34 cellular contexts compared by ENCODE assay signal in the genomic region with DNA sequence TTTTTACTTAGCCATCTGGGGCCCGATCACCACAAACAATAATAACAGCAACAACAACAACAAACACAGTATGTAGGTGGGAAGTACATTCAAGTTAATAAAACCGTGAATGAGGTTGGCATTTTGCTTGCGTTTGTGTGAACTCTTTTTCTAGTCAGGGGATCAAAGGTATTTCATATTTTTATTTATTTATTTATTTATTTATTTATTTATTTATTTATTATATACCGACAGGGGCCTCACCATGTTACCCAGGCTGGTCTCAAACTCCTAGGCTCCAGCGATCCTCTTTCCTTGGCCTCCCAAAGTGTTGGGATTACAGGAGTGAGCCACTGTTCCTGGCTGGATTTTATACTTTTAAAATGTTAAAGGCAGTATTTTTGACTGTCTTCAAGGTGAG.
DNase-seq lines count a peak whose midpoint lies in the region; ATAC-seq, FAIRE-seq and TF ChIP-seq lines count a peak whose summit lies in the region.
"Had no signal": no experiment of that assay in that cellular context is flagged by ENCODE, and none has a peak within 500 bp of the region (broad histone marks: within the 10 kb centered on the region; RNA-seq: fewer than 3 reads in every experiment).

No MANE protein-coding gene starts in this region.

- no peaks in the 10 kb centered on the region for H3K27me3 ChIP-seq in pancreas
- H3K27me3 ChIP-seq: BE2C; BLaER1; BLaER1 treated with 17β-estradiol and CSF1 and Interleukin-3, amounts not matched to agents 10 nM and 100 nM had no signal

- no peaks in the 10 kb centered on the region for H3K9me3 Mint-ChIP-seq in osteocyte (ENCODE audit: unreplicated experiment)
- H3K9me3 Mint-ChIP-seq in stimulated activated naive B cell treated with anti-CD40 and anti-IgM and Interleukin-4, amounts not matched to agents 10 μg/mL and 1 μg/mL and 100 μg/mL, for 72 hours = no peaks in the 10 kb centered on the region
- H3K9me3 Mint-ChIP-seq: CD4-positive, alpha-beta memory T cell; CD4-positive, alpha-beta T cell; CD8-positive, alpha-beta memory T cell; CD8-positive, alpha-beta T cell had no signal

- H3K4me3 ChIP-seq in A549 (no peak overlapping the region), HEK293 (ENCODE audit: low read depth, low read length) (no peak overlapping the region), pancreas (no peak overlapping the region)
- H3K4me3 ChIP-seq: BLaER1; BLaER1 treated with 17β-estradiol and CSF1 and Interleukin-3, amounts not matched to agents 10 nM and 100 nM had no signal

- no peak overlapping the region for H3K4me2 ChIP-seq in A549
- H3K4me2 ChIP-seq: BLaER1; BLaER1 treated with 17β-estradiol and CSF1 and Interleukin-3, amounts not matched to agents 10 nM and 100 nM had no signal

- TF ChIP-seq CTCF in A549 (IDR thresholded peaks at IDR 0.05) = no peak
- no peak for TF ChIP-seq CTCF in HEK293 (tag by site-specific recombination; IDR thresholded peaks at IDR 0.05)
- TF ChIP-seq CTCF in osteocyte (IDR thresholded peaks at IDR 0.05) = no peak
- TF ChIP-seq CTCF in pancreas (IDR thresholded peaks at IDR 0.05) = no peak
- TF ChIP-seq CTCF in GM10248 (IDR thresholded peaks at IDR 0.05; ENCODE audit: control extremely low read depth, extremely low read depth, low read depth, missing control alignments) = no peak

- intact Hi-C loops in pancreas (cut with DNase I) = no loop called here

- FAIRE-seq in A549 (lab: Jason Lieb, UNC) (no peak), pancreas (lab: Jason Lieb, UNC) (no peak)
- FAIRE-seq: A204.1, D721Med had no signal

- H3K36me3 ChIP-seq in HEK293 (ENCODE audit: control insufficient read depth in 2 of 2, insufficient read depth in 1 of 2, low read length in 2 of 2) (no peaks in the 10 kb centered on the region), pancreas (no peaks in the 10 kb centered on the region)
- H3K36me3 ChIP-seq: BE2C; BLaER1; BLaER1 treated with 17β-estradiol and CSF1 and Interleukin-3, amounts not matched to agents 10 nM and 100 nM had no signal

- TF ChIP-seq RAD21 in A549 (conservative IDR thresholded peaks at IDR 0.05 in 1 of 2, IDR thresholded peaks at IDR 0.05 in 1 of 2) = no peak

- H3K27me3 Mint-ChIP-seq in osteocyte (ENCODE audit: unreplicated experiment) = no peaks in the 10 kb centered on the region
- H3K27me3 Mint-ChIP-seq in stimulated activated naive B cell treated with anti-CD40 and anti-IgM and Interleukin-4, amounts not matched to agents 10 μg/mL and 1 μg/mL and 100 μg/mL, for 72 hours = peaks cover 0 to 6% of the 10 kb centered on the region in 2 donors
- H3K27me3 Mint-ChIP-seq: B cell; CD4-positive, alpha-beta T cell had no signal

- H3K4me3 Mint-ChIP-seq in osteocyte (ENCODE audit: unreplicated experiment) = no peak overlapping the region
- no peak overlapping the region for H3K4me3 Mint-ChIP-seq in stimulated activated naive B cell treated with anti-CD40 and anti-IgM and Interleukin-4, amounts not matched to agents 10 μg/mL and 1 μg/mL and 100 μg/mL, for 72 hours
- H3K4me3 Mint-ChIP-seq: B cell; CD14-positive monocyte; CD4-positive, alpha-beta memory T cell; CD4-positive, alpha-beta T cell; CD4-positive, CD25-positive, alpha-beta regulatory T cell; CD8-positive, alpha-beta memory T cell; CD8-positive, alpha-beta T cell had no signal

- peak overlapping the region; percentile 1 for H3K27ac Mint-ChIP-seq in osteocyte (ENCODE audit: unreplicated experiment)
- H3K27ac Mint-ChIP-seq in stimulated activated naive B cell treated with anti-CD40 and anti-IgM and Interleukin-4, amounts not matched to agents 10 μg/mL and 1 μg/mL and 100 μg/mL, for 72 hours = peak overlapping the region; percentile 32
- H3K27ac Mint-ChIP-seq: B cell; CD14-positive monocyte; CD4-positive, alpha-beta memory T cell; CD4-positive, alpha-beta T cell; CD4-positive, CD25-positive, alpha-beta regulatory T cell; CD8-positive, alpha-beta memory T cell; CD8-positive, alpha-beta T cell had no signal

- CTCF ChIA-PET in A549 (lab: Yijun Ruan, JAX) = no interaction called here
- CTCF ChIA-PET in HEK293 (lab: Yijun Ruan, JAX) = interaction anchor here (0.6 kb wide), 1 partner anchor 139 kb away, joined by 3 read pairs; no protein-coding TSS in a partner anchor
- CTCF ChIA-PET in GM10248 (lab: Yijun Ruan, JAX) = interaction anchor here (1.3 kb wide), 1 partner anchor 8 kb away, joined by 3 read pairs; no protein-coding TSS in a partner anchor

- TF ChIP-seq EP300 in A549 (IDR thresholded peaks at IDR 0.05) = no peak

- no peaks in the 10 kb centered on the region for H3K4me1 ChIP-seq in A549
- peaks cover 5% of the 10 kb centered on the region; the same call in 1 of the 2 replicates for H3K4me1 ChIP-seq in HEK293 (ENCODE audit: control insufficient read depth, insufficient read depth, low read length)
- H3K4me1 ChIP-seq in pancreas = no peaks in the 10 kb centered on the region
- H3K4me1 ChIP-seq: BE2C; BLaER1; BLaER1 treated with 17β-estradiol and CSF1 and Interleukin-3, amounts not matched to agents 10 nM and 100 nM had no signal

- no peak for ATAC-seq in A549
- no peak for ATAC-seq in stimulated activated naive B cell treated with anti-CD40 and anti-IgM and Interleukin-4, amounts not matched to agents 10 μg/mL and 1 μg/mL and 100 μg/mL, for 72 hours (replicated peaks)
- no peak for ATAC-seq in pancreas
- ATAC-seq: CD8-positive, alpha-beta T cell had no signal

- peaks cover 8% of the 10 kb centered on the region for H3K4me1 Mint-ChIP-seq in osteocyte (ENCODE audit: unreplicated experiment)
- H3K4me1 Mint-ChIP-seq in stimulated activated naive B cell treated with anti-CD40 and anti-IgM and Interleukin-4, amounts not matched to agents 10 μg/mL and 1 μg/mL and 100 μg/mL, for 72 hours = peaks cover 0 to 5% of the 10 kb centered on the region in 2 donors
- H3K4me1 Mint-ChIP-seq: B cell; CD4-positive, CD25-positive, alpha-beta regulatory T cell; CD8-positive, alpha-beta memory T cell had no signal

- H3K9me3 ChIP-seq in A549 = no peaks in the 10 kb centered on the region
- no peaks in the 10 kb centered on the region for H3K9me3 ChIP-seq in HEK293 (ENCODE audit: control insufficient read depth, insufficient read depth, low read depth, low read length)
- no peaks in the 10 kb centered on the region for H3K9me3 ChIP-seq in pancreas
- H3K9me3 ChIP-seq: BE2C, Caco-2 had no signal

- WGBS in A549 (ENCODE audit: missing lambda C conversion rate) = 85% methylated on average over 5 of the region's 5 CpGs
- WGBS in pancreas, 2 donors = 92 to 99% methylated on average over 5 of the region's 5 CpGs

- DNase-seq in A549 (ENCODE audit: low read depth in 1 of 2, low spot score in 1 of 2) = no peak
- DNase-seq in osteocyte (ENCODE audit: extremely low spot score, unreplicated experiment) = no peak
- no peak for DNase-seq in stimulated activated naive B cell treated with anti-CD40 and anti-IgM and Interleukin-4, amounts not matched to agents 10 μg/mL and 1 μg/mL and 100 μg/mL, for 72 hours
- DNase-seq in pancreas = no peak
- no peak for DNase-seq in stimulated activated CD4-positive, alpha-beta T cell treated with anti-CD3 and anti-CD28 coated beads, Interleukin-15, amount 100 ng/mL, for 24 hours
- no peak for DNase-seq in GM10248 (ENCODE audit: extremely low spot score)
- DNase-seq in activated naive CD4-positive, alpha-beta T cell treated with anti-CD3 and anti-CD28 coated beads, Interleukin-2, amount 50 U/mL, for 16 hours = no peak
- DNase-seq: 8988T; ACHN; AML-193; BE2C; Caco-2; Calu3; CD4-positive, alpha-beta memory T cell; CD4-positive, alpha-beta T cell; CD4-positive, CD25-positive, alpha-beta regulatory T cell; CD8-positive, alpha-beta memory T cell; CD8-positive, alpha-beta T cell; DMS 273 treated with DMSO at 0.1 percent for 48 hours; DMS153; DMS53; DMS79; DMS79 treated with DMSO at 0.1 percent for 48 hours; DND-41; EL had no signal

- no peak overlapping the region for H3K27ac ChIP-seq in A549
- no peak overlapping the region for H3K27ac ChIP-seq in HEK293 (ENCODE audit: extremely low read depth, low read depth, low read length)
- no peak overlapping the region for H3K27ac ChIP-seq in pancreas
- H3K27ac ChIP-seq: 22Rv1; BLaER1; BLaER1 treated with 17β-estradiol and CSF1 and Interleukin-3, amounts not matched to agents 10 nM and 100 nM; C4-2B had no signal

- POLR2A ChIA-PET in A549 (lab: Yijun Ruan, JAX) (no interaction called here), HEK293 (lab: Yijun Ruan, JAX) (no interaction called here), GM10248 (lab: Yijun Ruan, JAX) (no interaction called here)

- no peaks in the 10 kb centered on the region for H3K36me3 Mint-ChIP-seq in osteocyte (ENCODE audit: unreplicated experiment)
- H3K36me3 Mint-ChIP-seq in stimulated activated naive B cell treated with anti-CD40 and anti-IgM and Interleukin-4, amounts not matched to agents 10 μg/mL and 1 μg/mL and 100 μg/mL, for 72 hours = no peaks in the 10 kb centered on the region
- H3K36me3 Mint-ChIP-seq: CD14-positive monocyte; CD4-positive, alpha-beta memory T cell; CD4-positive, CD25-positive, alpha-beta regulatory T cell; CD8-positive, alpha-beta memory T cell; CD8-positive, alpha-beta T cell had no signal

- TF ChIP-seq POLR2A in A549 (IDR thresholded peaks at IDR 0.05; ENCODE audit: low read length) = no peak

TF ChIP-seq in A549, 52 proteins besides CTCF, POLR2A, EP300 and RAD21 (continues in another document):
- TF ChIP-seq ZC3H11A (IDR thresholded peaks at IDR 0.05) = peak; percentile 10; the same call in 1 of the 2 replicates
- TF ChIP-seq, protein P1, sequence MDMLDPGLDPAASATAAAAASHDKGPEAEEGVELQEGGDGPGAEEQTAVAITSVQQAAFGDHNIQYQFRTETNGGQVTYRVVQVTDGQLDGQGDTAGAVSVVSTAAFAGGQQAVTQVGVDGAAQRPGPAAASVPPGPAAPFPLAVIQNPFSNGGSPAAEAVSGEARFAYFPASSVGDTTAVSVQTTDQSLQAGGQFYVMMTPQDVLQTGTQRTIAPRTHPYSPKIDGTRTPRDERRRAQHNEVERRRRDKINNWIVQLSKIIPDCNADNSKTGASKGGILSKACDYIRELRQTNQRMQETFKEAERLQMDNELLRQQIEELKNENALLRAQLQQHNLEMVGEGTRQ (IDR thresholded peaks at IDR 0.05) = no peak
